ENCODE assay signal across 1 cellular context in genomic region chr18:5059540-5060032, GRCh38.
TF ChIP-seq lines count a peak whose summit lies in the region.

No MANE protein-coding gene starts in this region.

TF ChIP-seq in SK-N-SH, 30 proteins besides CTCF, POLR2A, EP300 and RAD21 (continued from another document):
- TF ChIP-seq ZBTB33 (IDR thresholded peaks at IDR 0.05; ENCODE audit: borderline replicate concordance, low read depth), result no peak
- no peak for TF ChIP-seq MEF2A (IDR thresholded peaks at IDR 0.05; ENCODE audit: borderline replicate concordance, low read depth)
- TF ChIP-seq GATA2 (CRISPR knock-in tag; IDR thresholded peaks at IDR 0.05), result no peak
